ENCODE assay signal across 18 cellular contexts in genomic region chr17:31588034-31588433, GRCh38.
"Had no signal": no experiment of that assay in that cellular context is flagged by ENCODE, and none has a peak within 500 bp of the region (broad histone marks: within the 10 kb centered on the region; RNA-seq: fewer than 3 reads in every experiment).

No MANE protein-coding gene starts in this region.

- H3K4me1 ChIP-seq: neural progenitor cell, parathyroid adenoma, right atrium auricular region, upper lobe of left lung, uterus had no signal

- H3K27me3 ChIP-seq: esophagus muscularis mucosa, gastrocnemius medialis, heart right ventricle, neural progenitor cell, right atrium auricular region, tibial artery, upper lobe of left lung, uterus had no signal

- H3K9me3 Mint-ChIP-seq: central memory CD8-positive, alpha-beta T cell; effector memory CD8-positive, alpha-beta T cell; naive thymus-derived CD8-positive, alpha-beta T cell; neural progenitor cell had no signal

- H3K4me1 Mint-ChIP-seq: central memory CD8-positive, alpha-beta T cell; naive thymus-derived CD8-positive, alpha-beta T cell had no signal

- H3K79me2 ChIP-seq: parathyroid adenoma had no signal

- H3K27me3 Mint-ChIP-seq: central memory CD8-positive, alpha-beta T cell had no signal

- H3K9me3 ChIP-seq: esophagus muscularis mucosa, gastrocnemius medialis, heart right ventricle, right atrium auricular region, tibial artery, upper lobe of left lung, uterus had no signal

- DNase-seq: effector memory CD8-positive, alpha-beta T cell; gastrocnemius medialis; heart right ventricle; hypothalamus; mammary epithelial cell; naive thymus-derived CD8-positive, alpha-beta T cell; nucleus accumbens; stimulated activated CD4-positive, alpha-beta T cell treated with anti-CD3 and anti-CD28 coated beads, Interleukin-12 subunit alpha, Interleukin-12 subunit beta, amount 100 ng/mL, for 4 hours; stimulated activated naive CD4-positive, alpha-beta T cell treated with Interleukin-2 at 50 U/mL for 16 hours; tibial artery; upper lobe of left lung; uterus had no signal

- H3K36me3 Mint-ChIP-seq: naive thymus-derived CD8-positive, alpha-beta T cell; neural progenitor cell had no signal

- H3K36me3 ChIP-seq: gastrocnemius medialis, neural progenitor cell, right atrium auricular region, upper lobe of left lung, uterus had no signal

- ATAC-seq: effector memory CD8-positive, alpha-beta T cell; gastrocnemius medialis; naive thymus-derived CD8-positive, alpha-beta T cell had no signal

- H3K4me3 ChIP-seq: esophagus muscularis mucosa, gastrocnemius medialis, heart right ventricle, neural progenitor cell, right atrium auricular region, tibial artery, upper lobe of left lung, uterus had no signal

- H2AFZ ChIP-seq: neural progenitor cell, parathyroid adenoma had no signal

- H3K9ac ChIP-seq: neural progenitor cell, parathyroid adenoma had no signal

- H3K27ac ChIP-seq: epithelial cell of prostate, gastrocnemius medialis, neural progenitor cell, parathyroid adenoma, right atrium auricular region, upper lobe of left lung, uterus had no signal

- H3K27ac Mint-ChIP-seq: effector memory CD8-positive, alpha-beta T cell; naive thymus-derived CD8-positive, alpha-beta T cell; neural progenitor cell had no signal

- H3K4me2 ChIP-seq: neural progenitor cell had no signal

- H3K4me3 Mint-ChIP-seq: central memory CD8-positive, alpha-beta T cell; effector memory CD8-positive, alpha-beta T cell; naive thymus-derived CD8-positive, alpha-beta T cell; neural progenitor cell had no signal
